ENCODE assay signal across 24 cellular contexts in genomic region chr11:3182462-3182852, GRCh38. TPM values are rescaled to one million over a fixed set of nuclear protein-coding genes. Genes with fewer than 3 reads are reported as not detected.
"Had no signal": no experiment of that assay in that cellular context is flagged by ENCODE, and none has a peak within 500 bp of the region (broad histone marks: within the 10 kb centered on the region; RNA-seq: fewer than 3 reads in every experiment).

No MANE protein-coding gene starts in this region.

- ATAC-seq: activated CD4-positive, CD25-positive, alpha-beta regulatory T cell treated with anti-CD3 and anti-CD28 coated beads, Interleukin-2, amount 50 U/mL, for 24 hours; activated CD8-positive, alpha-beta memory T cell treated with anti-CD3 and anti-CD28 coated beads, Interleukin-2, amount 10 ng/mL, durations not matched to agents 7 days and 5 days; activated CD8-positive, alpha-beta T cell treated with anti-CD3 and anti-CD28 coated beads, Interleukin-2, amount 10 ng/mL, durations not matched to agents 7 days and 5 days; activated T-cell treated with anti-CD3 and anti-CD28 coated beads, Interleukin-2, amount 50 U/mL, for 4 hours; activated T-helper 17 cell treated with anti-CD3 and anti-CD28 coated beads, Interleukin-2, amount 50 U/mL, for 72 hours had no signal

- H3K36me3 ChIP-seq: adrenal gland, breast epithelium, Peyer's patch had no signal

- H3K27me3 ChIP-seq: adrenal gland, breast epithelium, Peyer's patch had no signal

- H3K9me3 ChIP-seq: adrenal gland, breast epithelium, Peyer's patch had no signal

- H3K4me3 ChIP-seq: adrenal gland, breast epithelium, Peyer's patch had no signal

- H3K27ac ChIP-seq: adrenal gland, breast epithelium, Peyer's patch, RWPE1 had no signal

- DNase-seq: activated CD4-positive, alpha-beta T cell treated with anti-CD3 and anti-CD28 coated beads for 4 hours; activated CD8-positive, alpha-beta memory T cell treated with anti-CD3 and anti-CD28 coated beads, Interleukin-2, amount 10 ng/mL, durations not matched to agents 7 days and 5 days; activated CD8-positive, alpha-beta T cell treated with anti-CD3 and anti-CD28 coated beads, Interleukin-2, amount 10 ng/mL, durations not matched to agents 7 days and 5 days; activated gamma-delta T cell; activated naive CD8-positive, alpha-beta T cell treated with anti-CD3 and anti-CD28 coated beads, Interleukin-2, amount 10 ng/mL, durations not matched to agents 7 days and 5 days; activated T-cell treated with anti-CD3 and anti-CD28 coated beads, Interleukin-2, amount 50 U/mL, for 4 hours; adrenal gland; anterior cingulate cortex; central memory CD4-positive, alpha-beta T cell; Kasumi-1; KBM-7; NCI-H1105 treated with DMSO at 0.1 percent for 48 hours; NCI-H1436 treated with DMSO at 0.1 percent for 48 hours; NCI-H187; NCI-H2081; NCI-H510A treated with DMSO at 0.1 percent for 48 hours; NCI-H69; SHP77 treated with DMSO at 0.1 percent for 48 hours had no signal

- H3K4me1 ChIP-seq: adrenal gland, breast epithelium, Peyer's patch had no signal

RNA-seq across cellular contexts. Expression of gene MRGPRG, which starts 36.2 kb away (rescaled TPM):
- total RNA-seq: activated CD8-positive, alpha-beta memory T cell treated with anti-CD3 and anti-CD28 coated beads, Interleukin-2, amount 10 ng/mL, durations not matched to agents 7 days and 5 days; activated CD8-positive, alpha-beta T cell treated with anti-CD3 and anti-CD28 coated beads, Interleukin-2, amount 10 ng/mL, durations not matched to agents 7 days and 5 days; activated naive CD8-positive, alpha-beta T cell treated with anti-CD3 and anti-CD28 coated beads, Interleukin-2, amount 10 ng/mL, durations not matched to agents 7 days and 5 days; activated T-cell treated with anti-CD3 and anti-CD28 coated beads, Interleukin-2, amount 50 U/mL, for 4 hours; activated T-helper 17 cell treated with anti-CD3 and anti-CD28 coated beads, Interleukin-2, amount 50 U/mL, for 72 hours; adrenal gland; breast epithelium; Peyer's patch; SK-MEL-5 had no signal
- polyA plus RNA-seq: adrenal gland had no signal

RNA-seq across cellular contexts. Expression of gene MRGPRE, which starts 49.8 kb away (rescaled TPM):
- total RNA-seq: activated CD8-positive, alpha-beta memory T cell treated with anti-CD3 and anti-CD28 coated beads, Interleukin-2, amount 10 ng/mL, durations not matched to agents 7 days and 5 days; activated CD8-positive, alpha-beta T cell treated with anti-CD3 and anti-CD28 coated beads, Interleukin-2, amount 10 ng/mL, durations not matched to agents 7 days and 5 days; activated naive CD8-positive, alpha-beta T cell treated with anti-CD3 and anti-CD28 coated beads, Interleukin-2, amount 10 ng/mL, durations not matched to agents 7 days and 5 days; activated T-cell treated with anti-CD3 and anti-CD28 coated beads, Interleukin-2, amount 50 U/mL, for 4 hours; activated T-helper 17 cell treated with anti-CD3 and anti-CD28 coated beads, Interleukin-2, amount 50 U/mL, for 72 hours; adrenal gland; breast epithelium; SK-MEL-5 had no signal
- polyA plus RNA-seq: adrenal gland had no signal
